8 cellular contexts compared by ENCODE assay signal in genomic region chr19:12796146-12797071, GRCh38. TPM values are rescaled to one million over a fixed set of nuclear protein-coding genes. Genes with fewer than 3 reads are reported as not detected.
DNase-seq lines count a peak whose midpoint lies in the region; ATAC-seq and TF ChIP-seq lines count a peak whose summit lies in the region.

No MANE protein-coding gene starts in this region.

- peaks cover 44% of the 10 kb centered on the region for H3K36me3 Mint-ChIP-seq in central memory CD8-positive, alpha-beta T cell (ENCODE audit: insufficient read depth)

- H3K27me3 Mint-ChIP-seq in central memory CD8-positive, alpha-beta T cell, result no peaks in the 10 kb centered on the region

- peak overlapping the region; percentile 97 for H3K27ac Mint-ChIP-seq in central memory CD8-positive, alpha-beta T cell (ENCODE audit: low read depth)

- peaks cover 26% of the 10 kb centered on the region for H3K4me1 Mint-ChIP-seq in central memory CD8-positive, alpha-beta T cell

- peak overlapping the region; percentile 66 for H3K4me3 Mint-ChIP-seq in central memory CD8-positive, alpha-beta T cell

- H3K9me3 ChIP-seq in WERI-Rb-1 (ENCODE audit: severe bottlenecking), result no peaks in the 10 kb centered on the region

- ATAC-seq in activated CD4-positive, CD25-positive, alpha-beta regulatory T cell treated with anti-CD3 and anti-CD28 coated beads, Interleukin-2, amount 50 U/mL, for 24 hours, result no peak
- ATAC-seq in central memory CD8-positive, alpha-beta T cell (replicated peaks; ENCODE audit: extremely low read depth, poor library complexity, severe bottlenecking), result no peak
- ATAC-seq in GM21381 (IDR thresholded peaks at IDR 0.05; ENCODE audit: unreplicated experiment), result no peak

- no peaks in the 10 kb centered on the region for H3K9me3 Mint-ChIP-seq in central memory CD8-positive, alpha-beta T cell

- peak; percentile 95 for TF ChIP-seq CTCF in WERI-Rb-1 (IDR thresholded peaks at IDR 0.05; ENCODE audit: low read depth, low read length)
- TF ChIP-seq CTCF in kidney epithelial cell (IDR thresholded peaks at IDR 0.05; ENCODE audit: insufficient read depth, low read length, poor library complexity, severe bottlenecking), result peak; percentile 91

- H3K4me3 ChIP-seq in WERI-Rb-1 (ENCODE audit: low read depth, low read length) (no peak overlapping the region), kidney epithelial cell (ENCODE audit: low read depth, low read length) (no peak overlapping the region)

- H3K27me3 ChIP-seq in WERI-Rb-1 (ENCODE audit: insufficient read depth, low read depth, severe bottlenecking) (no peaks in the 10 kb centered on the region), kidney epithelial cell (ENCODE audit: control insufficient read depth, insufficient read depth, low read length) (no peaks in the 10 kb centered on the region)

- peak overlapping the region; percentile 45 for H3K27ac ChIP-seq in WERI-Rb-1

- H3K36me3 ChIP-seq in WERI-Rb-1, result peaks cover 41% of the 10 kb centered on the region
- no peaks in the 10 kb centered on the region for H3K36me3 ChIP-seq in kidney epithelial cell (ENCODE audit: control insufficient read depth, insufficient read depth, low read length)

- peak; percentile 40 to 58 (median 48) for DNase-seq in activated CD4-positive, CD25-positive, alpha-beta regulatory T cell (lab: John Stamatoyannopoulos, UW)
- DNase-seq in NCI-H2227 (lab: John Stamatoyannopoulos, UW; ENCODE audit: unreplicated experiment) (peak; percentile 90), WERI-Rb-1 (peak; percentile 83), kidney epithelial cell (ENCODE audit: low read depth) (no peak)
- DNase-seq in central memory CD8-positive, alpha-beta T cell (ENCODE audit: low spot score in 2 of 2), result peak; percentile 63 to 73
- DNase-seq in stimulated activated CD4-positive, alpha-beta T cell treated with anti-CD3 and anti-CD28 coated beads, Interleukin-1b, Interleukin-23, amount 100 ng/mL, for 4 hours (ENCODE audit: low read depth in 2 of 2), result peak; percentile 64

RNA-seq across cellular contexts. Expression of gene JUNB, which starts 5.1 kb away (rescaled TPM):
- total RNA-seq in kidney epithelial cell, result 395 and 431 TPM in 2 replicates

RNA-seq across cellular contexts. Expression of gene PRDX2, which starts 5.2 kb away (rescaled TPM):
- total RNA-seq in kidney epithelial cell, result 366 and 396 TPM in 2 replicates

RNA-seq across cellular contexts. Expression of gene THSD8, which starts 5.5 kb away (rescaled TPM):
- total RNA-seq in kidney epithelial cell, result not detected in 2 replicates

RNA-seq across cellular contexts. Expression of gene RNASEH2A, which starts 10.0 kb away (rescaled TPM):
- 17.0 and 24.8 TPM in 2 replicates for total RNA-seq in kidney epithelial cell

RNA-seq across cellular contexts. Expression of gene HOOK2, which starts 21.1 kb away (rescaled TPM):
- total RNA-seq in kidney epithelial cell, result 38.7 and 44.1 TPM in 2 replicates
